ENCODE assay signal across 10 cellular contexts in the genomic region with DNA sequence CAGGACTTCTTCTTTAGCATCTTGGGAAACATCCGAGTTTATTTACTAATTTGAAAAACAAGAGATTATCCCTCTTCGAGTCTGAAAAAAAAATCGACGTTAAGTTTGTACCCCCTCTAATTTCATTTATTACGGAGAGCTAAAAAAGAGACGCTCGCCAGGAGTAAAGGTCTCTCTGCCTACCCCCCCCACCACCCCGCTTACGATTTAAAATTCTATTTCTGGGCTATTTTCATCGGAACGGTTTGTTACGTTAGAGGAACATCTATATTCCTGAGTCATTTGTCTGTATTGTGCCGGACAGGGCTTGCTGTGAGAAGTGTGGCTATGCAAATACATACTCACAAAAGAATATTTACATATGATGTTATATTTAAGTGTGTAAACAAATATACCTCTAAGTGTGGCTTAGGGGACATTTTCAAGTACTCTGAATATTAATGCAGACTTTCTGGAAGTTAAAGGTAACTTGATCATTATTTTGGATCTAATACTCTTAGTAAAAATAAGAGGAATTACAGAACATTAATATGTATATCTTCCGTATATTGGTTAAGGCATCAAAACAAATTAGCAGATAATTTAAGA. TPM values are rescaled to one million over a fixed set of nuclear protein-coding genes. Genes with fewer than 3 reads are reported as not detected.
DNase-seq lines count a peak whose midpoint lies in the region; ATAC-seq and TF ChIP-seq lines count a peak whose summit lies in the region.
"Had no signal": no experiment of that assay in that cellular context is flagged by ENCODE, and none has a peak within 500 bp of the region (broad histone marks: within the 10 kb centered on the region; RNA-seq: fewer than 3 reads in every experiment).

No MANE protein-coding gene starts in this region.

- H3K27ac ChIP-seq in right cardiac atrium (ENCODE audit: low read length) (peak overlapping the region; percentile 13), tibial nerve (peak overlapping the region in 3 of 4 donors; percentile 2 to 88 (median 82))
- H3K27ac ChIP-seq: stomach had no signal

- ATAC-seq in right cardiac atrium, result no peak
- ATAC-seq in Right ventricle myocardium inferior, result no peak
- no peak for ATAC-seq in GM21367 (IDR thresholded peaks at IDR 0.05; ENCODE audit: unreplicated experiment)
- ATAC-seq: activated CD4-positive, CD25-positive, alpha-beta regulatory T cell treated with anti-CD3 and anti-CD28 coated beads, Interleukin-2, amount 50 U/mL, for 24 hours had no signal

- H3K36me3 ChIP-seq in tibial nerve, result no peaks in the 10 kb centered on the region
- H3K36me3 ChIP-seq: stomach had no signal

- H3K9me3 ChIP-seq in right cardiac atrium (ENCODE audit: control insufficient read depth, low read length) (no peaks in the 10 kb centered on the region), tibial nerve (no peaks in the 10 kb centered on the region)

- H3K27me3 ChIP-seq in right cardiac atrium (ENCODE audit: control insufficient read depth, insufficient read depth) (no peaks in the 10 kb centered on the region), tibial nerve (peaks cover 0 to 69% of the 10 kb centered on the region in 2 donors)

- WGBS in right cardiac atrium, result 12% methylated on average over 14 of the region's 14 CpGs
- WGBS in tibial nerve, 2 donors, result 14 to 18% methylated on average over 14 of the region's 14 CpGs

- TF ChIP-seq CTCF in tibial nerve (IDR thresholded peaks at IDR 0.05), result no peak

- intact Hi-C loops in right cardiac atrium (cut with DNase I) (no loop called here), Right ventricle myocardium inferior (cut with DNase I) (no loop called here)

- no peak for TF ChIP-seq EP300 in tibial nerve (IDR thresholded peaks at IDR 0.05)

- TF ChIP-seq POLR2A in erythroblast (IDR thresholded peaks at IDR 0.05; ENCODE audit: low read length) (no peak), tibial nerve (IDR thresholded peaks at IDR 0.05) (no peak)

- DNase-seq in right cardiac atrium (no peak), Right ventricle myocardium inferior (ENCODE audit: missing footprints) (no peak), NCI-H69 (lab: John Stamatoyannopoulos, UW) (peak; percentile 49), erythroblast (lab: John Stamatoyannopoulos, UW) (peak; percentile 27 to 54), tibial nerve (ENCODE audit: low spot score in 2 of 2) (no peak), NCI-H2227 treated with DMSO at 0.1 percent for 48 hours (lab: John Stamatoyannopoulos, UW) (no peak), foreskin melanocyte (no peak)
- DNase-seq: stomach had no signal

- H3K4me1 ChIP-seq in right cardiac atrium (ENCODE audit: control insufficient read depth, insufficient read depth, low read length), result peaks cover 7% of the 10 kb centered on the region
- H3K4me1 ChIP-seq in tibial nerve, result peaks cover 0 to 78% (median 32%) of the 10 kb centered on the region in 4 donors

- H3K4me3 ChIP-seq in right cardiac atrium (ENCODE audit: low read length), result peak overlapping the region; percentile 75
- H3K4me3 ChIP-seq in tibial nerve, result peak overlapping the region in 3 of 4 donors; percentile 38 to 61 (median 48)

RNA-seq across cellular contexts. Expression of a gene that starts 1.4 kb away (rescaled TPM):
- total RNA-seq in right cardiac atrium (1 to 10 TPM; 1.2 to 3.8 (median 2.7) TPM), Right ventricle myocardium inferior (0.41 TPM), tibial nerve (10 to 100 TPM; 15.0 to 43.3 (median 32.0) TPM)
- 7.4 TPM for polyA plus RNA-seq in right cardiac atrium

RNA-seq across cellular contexts. Expression of a gene that starts 2.3 kb away (rescaled TPM):
- total RNA-seq in right cardiac atrium (10 to 100 TPM; 28.0 to 31.0 (median 29.3) TPM), Right ventricle myocardium inferior (22.9 TPM), tibial nerve (10 to 100 TPM; 58.2 to 70.5 (median 68.6) TPM)
- 23.0 TPM for polyA plus RNA-seq in right cardiac atrium

Comparison
In these comparisons a context has a peak if more than half of its experiments do, and no peak if none do; other contexts are left out.
1. DNase-seq: peak in NCI-H69 (single experiment) and erythroblast (2 of 2); none in right cardiac atrium (0 of 3), Right ventricle myocardium inferior (single experiment), tibial nerve (0 of 2), NCI-H2227 treated with DMSO at 0.1 percent for 48 hours (single experiment) and foreskin melanocyte (single experiment).